9 cellular contexts compared by ENCODE assay signal in genomic region chr19:53131732-53132131, GRCh38. TPM values are rescaled to one million over a fixed set of nuclear protein-coding genes. Genes with fewer than 3 reads are reported as not detected.
DNase-seq lines count a peak whose midpoint lies in the region; ATAC-seq and TF ChIP-seq lines count a peak whose summit lies in the region.
"Had no signal": no experiment of that assay in that cellular context is flagged by ENCODE, and none has a peak within 500 bp of the region (broad histone marks: within the 10 kb centered on the region; RNA-seq: fewer than 3 reads in every experiment).

No MANE protein-coding gene starts in this region.

- H3K27me3 ChIP-seq in BLaER1 (no peaks in the 10 kb centered on the region), PC-9 (ENCODE audit: insufficient read depth, low read depth) (no peaks in the 10 kb centered on the region), fibroblast of lung (ENCODE audit: control insufficient read depth, insufficient read depth, low read length) (no peaks in the 10 kb centered on the region), neutrophil (peaks cover 28% of the 10 kb centered on the region)

- peaks cover 17% of the 10 kb centered on the region for H3K9me3 ChIP-seq in BLaER1
- H3K9me3 ChIP-seq in PC-9 (ENCODE audit: insufficient read depth, low read depth) = peaks cover 28% of the 10 kb centered on the region
- H3K9me3 ChIP-seq in fibroblast of lung (ENCODE audit: control insufficient read depth, insufficient read depth, low read depth, low read length) = no peaks in the 10 kb centered on the region
- H3K9me3 ChIP-seq in neutrophil = no peaks in the 10 kb centered on the region

- no peaks in the 10 kb centered on the region for H3K9me2 ChIP-seq in PC-9 (ENCODE audit: insufficient read depth)

- TF ChIP-seq CTCF in PC-9 (conservative IDR thresholded peaks at IDR 0.05) = no peak
- TF ChIP-seq CTCF in fibroblast of lung (conservative IDR thresholded peaks at IDR 0.05 in 1 of 2, IDR thresholded peaks at IDR 0.05 in 1 of 2; ENCODE audit: low read depth in 1 of 2, low read length in 2 of 2) = no peak
- no peak for TF ChIP-seq CTCF in neutrophil (IDR thresholded peaks at IDR 0.05)
- no peak for TF ChIP-seq CTCF in GM10248 (IDR thresholded peaks at IDR 0.05; ENCODE audit: control extremely low read depth, extremely low read depth, low read depth, missing control alignments)

- POLR2A ChIA-PET in PC-9 (lab: Charles Lee; ENCODE audit: unreplicated experiment) (no interaction called here), GM10248 (lab: Yijun Ruan, JAX) (interaction anchor here (0.7 kb wide), 1 partner anchor 121 kb away, joined by 3 read pairs; no protein-coding TSS in a partner anchor)

- peak overlapping the region; percentile 75 for H3K9ac ChIP-seq in BLaER1
- H3K9ac ChIP-seq in fibroblast of lung (ENCODE audit: insufficient read depth, low read length) = no peak overlapping the region

- H3K79me2 ChIP-seq in PC-9 (ENCODE audit: low read depth) (no peaks in the 10 kb centered on the region), fibroblast of lung (ENCODE audit: control insufficient read depth, insufficient read depth, low read length) (no peaks in the 10 kb centered on the region)

- H3K4me1 ChIP-seq in BLaER1 = peaks cover 8% of the 10 kb centered on the region; the same call in 1 of the 2 replicates
- H3K4me1 ChIP-seq in PC-9 (replicated peaks; ENCODE audit: insufficient read depth) = no peaks in the 10 kb centered on the region
- no peaks in the 10 kb centered on the region for H3K4me1 ChIP-seq in fibroblast of lung (ENCODE audit: control insufficient read depth, extremely low read depth, insufficient read depth, low read length)
- peaks cover 7 to 25% of the 10 kb centered on the region in 2 experiments for H3K4me1 ChIP-seq in neutrophil (ENCODE audit: control insufficient read depth in 1 of 2, insufficient read depth in 1 of 2, low read depth in 1 of 2, low read length in 1 of 2)

- H3K36me3 ChIP-seq in BLaER1 = 0 out of 2 replicates have a peak, but pooled peaks cover 11% of the 10 kb centered on the region
- H3K36me3 ChIP-seq in PC-9 (ENCODE audit: low read depth) = no peaks in the 10 kb centered on the region
- H3K36me3 ChIP-seq in fibroblast of lung (ENCODE audit: control insufficient read depth, insufficient read depth, low read length) = no peaks in the 10 kb centered on the region
- H3K36me3 ChIP-seq in neutrophil = no peaks in the 10 kb centered on the region

- H3K27ac ChIP-seq in BLaER1 = no peak overlapping the region
- H3K27ac ChIP-seq in PC-9 = no peak overlapping the region
- H3K27ac ChIP-seq in fibroblast of lung (ENCODE audit: insufficient read depth, low read length) = no peak overlapping the region
- no peak overlapping the region for H3K27ac ChIP-seq in neutrophil

- H3K4me2 ChIP-seq in BLaER1 (peak overlapping the region; percentile 79), PC-9 (peak overlapping the region; percentile 72), fibroblast of lung (ENCODE audit: extremely low read depth, insufficient read depth, low read length) (peak overlapping the region; percentile 85)

- DNase-seq in PC-9 (peak in 1 of 2 experiments; percentile 2), fibroblast of lung (ENCODE audit: low read depth in 2 of 2) (no peak), GM10248 (ENCODE audit: extremely low spot score) (no peak), NCI-H1105 (lab: John Stamatoyannopoulos, UW) (no peak)
- DNase-seq: kidney glomerular epithelial cell had no signal

- CTCF ChIA-PET in PC-9 (lab: Charles Lee) (no interaction called here), GM10248 (lab: Yijun Ruan, JAX) (no interaction called here)

- ATAC-seq in HG03095 (IDR thresholded peaks at IDR 0.05; ENCODE audit: unreplicated experiment) (no peak), HG03469 (IDR thresholded peaks at IDR 0.05; ENCODE audit: unreplicated experiment) (no peak)

- H3K4me3 ChIP-seq in BLaER1 (peak overlapping the region; percentile 74), PC-9 (peak overlapping the region; percentile 52; the same call in 1 of the 2 replicates), fibroblast of lung (replicated peaks in 1 of 4; ENCODE audit: control extremely low read depth in 1 of 4, insufficient read depth in 1 of 4, low read depth in 3 of 4, low read length in 4 of 4) (peak overlapping the region; percentile 63 to 81 (median 70)), neutrophil (ENCODE audit: low read depth in 1 of 2, low read length in 1 of 2) (peak overlapping the region; percentile 59 to 74)

- intact Hi-C loops in PC-9 (cut with micrococcal nuclease; ENCODE audit: unreplicated experiment) = no loop called here

- no peaks in the 10 kb centered on the region for H3F3A ChIP-seq in PC-9 (ENCODE audit: insufficient read depth, low read depth)

- H4K20me1 ChIP-seq in BLaER1 (no peaks in the 10 kb centered on the region), PC-9 (ENCODE audit: insufficient read depth) (no peaks in the 10 kb centered on the region), fibroblast of lung (ENCODE audit: control insufficient read depth, extremely low read depth, insufficient read depth, low read length) (no peaks in the 10 kb centered on the region)

- no TSS peak for BruUV-seq in PC-9 (replicated peaks; lab: Mats Ljungman, UMichigan)

- H2AFZ ChIP-seq in PC-9 = peak overlapping the region; percentile 74; the same call in 1 of the 2 replicates
- peak overlapping the region; percentile 59 for H2AFZ ChIP-seq in fibroblast of lung (ENCODE audit: low read length)

RNA-seq across cellular contexts. Expression of gene ZNF415, which starts 1.0 kb away (rescaled TPM):
- total RNA-seq in PC-9 (2021) (9.6 and 12.9 TPM in 2 replicates), fibroblast of lung (11.8 and 15.7 TPM in 2 replicates)
- 7.2 and 9.9 TPM in 2 replicates for polyA plus RNA-seq in fibroblast of lung
- polyA plus RNA-seq in fibroblast of lung (2012) = 4.2 and 5.9 TPM in 2 replicates
- 0.44 and 3.2 TPM in 2 replicates for polyA minus RNA-seq in fibroblast of lung (ENCODE audit: low replicate concordance)

RNA-seq across cellular contexts. Expression of gene ZNF347, which starts 27.1 kb away (rescaled TPM):
- total RNA-seq in PC-9 (2021) (13.6 and 15.3 TPM in 2 replicates), fibroblast of lung (8.5 and 10.6 TPM in 2 replicates)
- 5.6 and 5.7 TPM in 2 replicates for polyA plus RNA-seq in fibroblast of lung
- polyA plus RNA-seq in fibroblast of lung (2012) = 3.0 and 3.3 TPM in 2 replicates
- 2.4 and 5.8 TPM in 2 replicates for polyA minus RNA-seq in fibroblast of lung (ENCODE audit: low replicate concordance)

RNA-seq across cellular contexts. Expression of gene ZNF160, which starts 28.5 kb away (rescaled TPM):
- 25.1 and 27.4 TPM in 2 replicates for total RNA-seq in PC-9 (2021)
- 22.6 and 28.9 TPM in 2 replicates for total RNA-seq in fibroblast of lung
- polyA plus RNA-seq in fibroblast of lung = 13.1 and 21.0 TPM in 2 replicates
- 7.9 and 13.3 TPM in 2 replicates for polyA plus RNA-seq in fibroblast of lung (2012)
- 10.5 and 12.0 TPM in 2 replicates for polyA minus RNA-seq in fibroblast of lung (ENCODE audit: low replicate concordance)
